Comparison of ENCODE assay signal across 8 cellular contexts in genomic region chr4:44448548-44449443, GRCh38. TPM values are rescaled to one million over a fixed set of nuclear protein-coding genes. Genes with fewer than 3 reads are reported as not detected.
DNase-seq lines count a peak whose midpoint lies in the region; ATAC-seq and TF ChIP-seq lines count a peak whose summit lies in the region.

TSS of gene KCTD8 (minus strand) at chr4:44448809.

- TF ChIP-seq CTCF in DND-41 (IDR thresholded peaks at IDR 0.05; ENCODE audit: borderline replicate concordance, extremely low read depth, low read length, poor library complexity, severe bottlenecking) (peak; percentile 40), omental fat pad (IDR thresholded peaks at IDR 0.05) (no peak), transverse colon (IDR thresholded peaks at IDR 0.05) (peak; percentile 40 to 66 (median 56))

- intact Hi-C loops in Right ventricle myocardium superior (cut with DNase I) = no loop called here
- intact Hi-C loops in transverse colon (cut with DNase I; ENCODE audit: low total_unique reads) = no loop called here

- H3K27me3 ChIP-seq in DND-41 (ENCODE audit: insufficient read depth, low read length, poor library complexity) (no peaks in the 10 kb centered on the region), transverse colon (peaks cover 44% of the 10 kb centered on the region)

- in situ Hi-C loops in transverse colon (cut with MboI; ENCODE audit: low pct_ligation_motif_present in 1 of 4, low pct_unique_long_range_greater_than_20kb in 1 of 4, low sequenced_read_pairs in 3 of 4) = no loop called here

- H3K4me2 ChIP-seq in DND-41 (ENCODE audit: insufficient read depth, low read length) = no peak within 1 kb of the TSS

- TF ChIP-seq POLR2A in transverse colon (IDR thresholded peaks at IDR 0.05) = no peak

- H3K4me1 ChIP-seq in DND-41 (ENCODE audit: insufficient read depth, low read length) (no peaks in the 10 kb centered on the region), transverse colon (peaks cover 0 to 19% (median 7%) of the 10 kb centered on the region in 4 donors)

- H3K9me3 ChIP-seq in DND-41 (ENCODE audit: insufficient read depth, low read length, severe bottlenecking) = no peaks in the 10 kb centered on the region
- no peaks in the 10 kb centered on the region for H3K9me3 ChIP-seq in transverse colon

- no peaks in the 10 kb centered on the region for H4K20me1 ChIP-seq in DND-41 (ENCODE audit: insufficient read depth, low read length)

- TF ChIP-seq EP300 in transverse colon (IDR thresholded peaks at IDR 0.05; ENCODE audit: low read depth) = no peak

- ATAC-seq in DND-41 (ENCODE audit: insufficient read depth, low read depth) (peak; percentile 66; the same call in 2 of the 3 replicates), GM21529 (IDR thresholded peaks at IDR 0.05; ENCODE audit: unreplicated experiment) (peak; percentile 96), Right ventricle myocardium superior (ENCODE audit: poor library complexity) (peak; percentile 96), omental fat pad (ENCODE audit: low FRiP score) (peak; percentile 84)

- DNase-seq in DND-41 = peak; percentile 29
- peak; percentile 86 for DNase-seq in HuH-7 (ENCODE audit: low spot score)
- peak; percentile 40 for DNase-seq in RPMI7951 (ENCODE audit: low read depth)
- DNase-seq in activated naive CD8-positive, alpha-beta T cell treated with anti-CD3 and anti-CD28 coated beads, Interleukin-2, amount 50 U/mL, for 16 hours (ENCODE audit: low read depth, low spot score) = peak; percentile 15
- peak; percentile 92 for DNase-seq in Right ventricle myocardium superior
- DNase-seq in omental fat pad (ENCODE audit: low spot score) = peak; percentile 53
- peak; percentile 73 for DNase-seq in transverse colon

- WGBS in transverse colon (ENCODE audit: low coverage in 1 of 2), 2 donors = 1 to 10% methylated on average over 2 to 44 of the region's 71 CpGs

- H3K9ac ChIP-seq in DND-41 (ENCODE audit: low read depth, low read length) = no peak within 1 kb of the TSS

- H3K36me3 ChIP-seq in DND-41 (ENCODE audit: insufficient read depth, low read length) = no peaks in the 10 kb centered on the region
- H3K36me3 ChIP-seq in transverse colon = no peaks in the 10 kb centered on the region

- H3K4me3 ChIP-seq in DND-41 (ENCODE audit: low read depth in 1 of 2, low read length in 2 of 2) = no peak within 1 kb of the TSS
- H3K4me3 ChIP-seq in transverse colon = peak within 1 kb of the TSS; percentile 19 to 75 (median 48)

- no peaks in the 10 kb centered on the region for H3K79me2 ChIP-seq in DND-41 (ENCODE audit: insufficient read depth, low read length)

- no peak within 1 kb of the TSS for H2AFZ ChIP-seq in DND-41 (ENCODE audit: low read depth, low read length)

- H3K27ac ChIP-seq in DND-41 (ENCODE audit: low read length) = no peak within 1 kb of the TSS
- peak within 1 kb of the TSS; percentile 60 to 85 (median 80) for H3K27ac ChIP-seq in transverse colon

RNA-seq across cellular contexts. Expression of gene KCTD8, which starts in this region (rescaled TPM):
- total RNA-seq in RPMI7951 (2014; rRNA removed; shearing (Covaris generic)) = not detected in 2 replicates
- total RNA-seq in Right ventricle myocardium superior = 0.08 TPM
- 10 to 100 TPM in 1 of 4 donors, 1 to 10 TPM in 3; 1.3 to 14.3 (median 4.8) TPM for total RNA-seq in omental fat pad
- under 1 TPM in 3 of 4 donors, not detected in 1; 0.16 to 0.41 (median 0.37) TPM for total RNA-seq in transverse colon

Comparison
In these comparisons a context has a peak if more than half of its experiments do, and no peak if none do; other contexts are left out.
1. Peak in DNase-seq in RPMI7951; RNA of the gene not detected or under 1 TPM.
2. Peak in DNase-seq and ATAC-seq in Right ventricle myocardium superior; RNA of the gene not detected or under 1 TPM.
3. Peak in DNase-seq, H3K4me3 ChIP-seq and H3K27ac ChIP-seq in transverse colon; RNA of the gene not detected or under 1 TPM.
4. DNase-seq: peak in every context shown above with its lines; median percentile 92 in Right ventricle myocardium superior; 86 in HuH-7; 73 in transverse colon; 53 in omental fat pad; 40 in RPMI7951; 29 in DND-41; 15 in activated naive CD8-positive, alpha-beta T cell treated with anti-CD3 and anti-CD28 coated beads, Interleukin-2, amount 50 U/mL, for 16 hours.
5. CTCF ChIP-seq: peak in DND-41 (single experiment) and transverse colon (5 of 5); none in omental fat pad (0 of 3).
6. Peak in every context shown above with its lines, with median percentiles within 50 percentile points of each other: ATAC-seq.